In genomic region chr6:148272084-148272483, GRCh38 we compare ENCODE assay signal across 10 cellular contexts.
DNase-seq lines count a peak whose midpoint lies in the region; ATAC-seq, FAIRE-seq and TF ChIP-seq lines count a peak whose summit lies in the region.
"Had no signal": no experiment of that assay in that cellular context is flagged by ENCODE, and none has a peak within 500 bp of the region (broad histone marks: within the 10 kb centered on the region; RNA-seq: fewer than 3 reads in every experiment).

No MANE protein-coding gene starts in this region.

- H3K79me2 ChIP-seq in astrocyte (ENCODE audit: insufficient read depth, low read length), result peaks cover 8% of the 10 kb centered on the region

- peak overlapping the region; percentile 88 for H3K27ac Mint-ChIP-seq in astrocyte (ENCODE audit: unreplicated experiment)
- H3K27ac Mint-ChIP-seq: activated naive CD8-positive, alpha-beta T cell had no signal

- no peak overlapping the region for H3K4me3 Mint-ChIP-seq in astrocyte (ENCODE audit: unreplicated experiment)
- H3K4me3 Mint-ChIP-seq: activated naive CD8-positive, alpha-beta T cell had no signal

- peaks cover 25% of the 10 kb centered on the region for H3K4me1 Mint-ChIP-seq in astrocyte (ENCODE audit: low read depth, unreplicated experiment)

- peak overlapping the region; percentile 79 for H3K9ac ChIP-seq in astrocyte (ENCODE audit: low read length)
- peak overlapping the region; percentile 66 for H3K9ac ChIP-seq in skeletal muscle satellite cell (ENCODE audit: low read depth, low read length)

- H3K27me3 ChIP-seq in astrocyte (ENCODE audit: insufficient read depth, low read length) (no peaks in the 10 kb centered on the region), heart left ventricle (peaks cover 0 to 5% (median 0%) of the 10 kb centered on the region in 9 donors), skeletal muscle satellite cell (ENCODE audit: control insufficient read depth, insufficient read depth, low read length) (no peaks in the 10 kb centered on the region)

- H2AFZ ChIP-seq in astrocyte (ENCODE audit: low read depth, low read length), result peak overlapping the region; percentile 23

- peaks cover 3% of the 10 kb centered on the region for H3K9me3 Mint-ChIP-seq in astrocyte (ENCODE audit: unreplicated experiment)

- intact Hi-C loops in heart left ventricle (cut with DNase I), result loop anchor here in 1 of 10 donors (10.0 kb wide), 1 partner anchor 193 kb away; no protein-coding TSS in a partner anchor

- H3K9me3 ChIP-seq in astrocyte (ENCODE audit: insufficient read depth, low read depth, low read length) (no peaks in the 10 kb centered on the region), heart left ventricle (no peaks in the 10 kb centered on the region), skeletal muscle satellite cell (replicated peaks; ENCODE audit: low read length) (no peaks in the 10 kb centered on the region)

- H3K4me3 ChIP-seq in HFF-Myc (replicated peaks; ENCODE audit: low read depth, low read length) (peak overlapping the region; percentile 38), astrocyte (ENCODE audit: insufficient read depth, low read depth, low read length) (peak overlapping the region; percentile 62), heart left ventricle (peak overlapping the region in 11 of 12 donors; percentile 5 to 56 (median 32)), skeletal muscle satellite cell (ENCODE audit: low read length) (peak overlapping the region; percentile 55)

- H3K36me3 ChIP-seq in astrocyte (ENCODE audit: insufficient read depth, low read length) (no peaks in the 10 kb centered on the region), heart left ventricle (no peaks in the 10 kb centered on the region), skeletal muscle satellite cell (ENCODE audit: insufficient read depth, low read length) (no peaks in the 10 kb centered on the region)

- FAIRE-seq in astrocyte (lab: Jason Lieb, UNC), result peak; percentile 99

- WGBS in heart left ventricle, 4 donors, result 34 to 38% (median 38%) methylated on average over 5 of the region's 5 CpGs

- no peak for TF ChIP-seq POLR2A in heart left ventricle (IDR thresholded peaks at IDR 0.05)

- ATAC-seq in heart left ventricle, result peak in 2 of 4 donors; percentile 51 to 68
- ATAC-seq in HG03354 (IDR thresholded peaks at IDR 0.05; ENCODE audit: poor library complexity, severe bottlenecking, unreplicated experiment), result no peak

- peak overlapping the region; percentile 72 for H3K4me2 ChIP-seq in astrocyte (ENCODE audit: low read length)
- H3K4me2 ChIP-seq in skeletal muscle satellite cell (ENCODE audit: low read length), result peak overlapping the region; percentile 68

- no peaks in the 10 kb centered on the region for H4K20me1 ChIP-seq in astrocyte (ENCODE audit: insufficient read depth, low read length)

- H3K27ac ChIP-seq in astrocyte (ENCODE audit: low read depth, low read length), result peak overlapping the region; percentile 92
- peak overlapping the region in 9 of 12 donors; percentile 13 to 66 (median 58) for H3K27ac ChIP-seq in heart left ventricle

- peaks cover 19% of the 10 kb centered on the region for H3K4me1 ChIP-seq in astrocyte (ENCODE audit: insufficient read depth, low read length)
- peaks cover 0 to 12% (median 0%) of the 10 kb centered on the region in 12 donors for H3K4me1 ChIP-seq in heart left ventricle
- peaks cover 49% of the 10 kb centered on the region for H3K4me1 ChIP-seq in skeletal muscle satellite cell (ENCODE audit: control insufficient read depth, insufficient read depth, low read length)

- peak; percentile 96 for DNase-seq in HFF-Myc (ENCODE audit: extremely low read depth, low read depth)
- peak; percentile 85 for DNase-seq in astrocyte (ENCODE audit: low read depth)
- DNase-seq in heart left ventricle, result peak in 1 of 5 donors; percentile 11
- no peak for DNase-seq in stimulated activated CD4-positive, alpha-beta T cell treated with anti-CD3 and anti-CD28 coated beads, Interleukin-15, amount 100 ng/mL, for 24 hours
- DNase-seq in activated CD8-positive, alpha-beta memory T cell treated with anti-CD3 and anti-CD28 coated beads, Interleukin-2, amount 50 U/mL, for 48 hours, result no peak
- no peak for DNase-seq in DMS53 treated with DMSO at 0.1 percent for 48 hours (lab: John Stamatoyannopoulos, UW; ENCODE audit: unreplicated experiment)
- DNase-seq: activated CD4-positive, CD25-positive, alpha-beta regulatory T cell had no signal

- H3K27me3 Mint-ChIP-seq in astrocyte (ENCODE audit: low read depth, unreplicated experiment), result no peaks in the 10 kb centered on the region

- no peaks in the 10 kb centered on the region for H3K36me3 Mint-ChIP-seq in astrocyte (ENCODE audit: low read depth, unreplicated experiment)
- H3K36me3 Mint-ChIP-seq: activated naive CD8-positive, alpha-beta T cell had no signal

- TF ChIP-seq CTCF in HFF-Myc (IDR thresholded peaks at IDR 0.05; ENCODE audit: low read depth, low read length, missing control alignments) (no peak), astrocyte (IDR thresholded peaks at IDR 0.05; ENCODE audit: insufficient read depth, low read depth, low read length) (no peak), heart left ventricle (IDR thresholded peaks at IDR 0.05) (no peak)

Comparison
In these comparisons a context has a peak if more than half of its experiments do, and no peak if none do; other contexts are left out.
1. DNase-seq: peak in HFF-Myc (single experiment) and astrocyte (single experiment); none in stimulated activated CD4-positive, alpha-beta T cell treated with anti-CD3 and anti-CD28 coated beads, Interleukin-15, amount 100 ng/mL, for 24 hours (single experiment), activated CD8-positive, alpha-beta memory T cell treated with anti-CD3 and anti-CD28 coated beads, Interleukin-2, amount 50 U/mL, for 48 hours (single experiment) and DMS53 treated with DMSO at 0.1 percent for 48 hours (single experiment).
2. Peak in every context shown above with its lines, with median percentiles within 50 percentile points of each other: H3K4me3 ChIP-seq.